8 cellular contexts compared by ENCODE assay signal in genomic region chr7:38179719-38180333, GRCh38. TPM values are rescaled to one million over a fixed set of nuclear protein-coding genes. Genes with fewer than 3 reads are reported as not detected.
DNase-seq lines count a peak whose midpoint lies in the region; ATAC-seq and TF ChIP-seq lines count a peak whose summit lies in the region.

No MANE protein-coding gene starts in this region.

- H3K36me3 ChIP-seq in right atrium auricular region, result no peaks in the 10 kb centered on the region
- H3K36me3 ChIP-seq in ascending aorta, result no peaks in the 10 kb centered on the region
- H3K36me3 ChIP-seq in HAP-1 (replicated peaks), result no peaks in the 10 kb centered on the region

- in situ Hi-C loops in HAP-1 (cut with MboI; ENCODE audit: low sequenced_read_pairs), result no loop called here

- ATAC-seq in memory B cell (ENCODE audit: low read depth), result no peak
- no peak for ATAC-seq in HG02973 (IDR thresholded peaks at IDR 0.05; ENCODE audit: unreplicated experiment)

- H3K27me3 ChIP-seq in right atrium auricular region (peaks cover 0 to 3% of the 10 kb centered on the region in 2 donors), ascending aorta (no peaks in the 10 kb centered on the region), HAP-1 (ENCODE audit: low read depth) (no peaks in the 10 kb centered on the region)

- peaks cover 41% of the 10 kb centered on the region for H3K4me1 Mint-ChIP-seq in memory B cell

- H3K9me3 ChIP-seq in right atrium auricular region (no peaks in the 10 kb centered on the region), ascending aorta (no peaks in the 10 kb centered on the region), HAP-1 (no peaks in the 10 kb centered on the region)

- TF ChIP-seq CTCF in right atrium auricular region (IDR thresholded peaks at IDR 0.05), result no peak
- TF ChIP-seq CTCF in ascending aorta (IDR thresholded peaks at IDR 0.05), result no peak

- peaks cover 2% of the 10 kb centered on the region for H3K9me3 Mint-ChIP-seq in memory B cell

- peak overlapping the region; percentile 11 for H3K4me3 Mint-ChIP-seq in memory B cell

- DNase-seq in right atrium auricular region (ENCODE audit: low spot score) (no peak), cardiac septum (ENCODE audit: low spot score) (no peak), ascending aorta (ENCODE audit: low spot score in 2 of 2) (no peak), memory B cell (ENCODE audit: low spot score in 2 of 2) (no peak), cortex of kidney (lab: John Stamatoyannopoulos, UW) (no peak), UCSD-AML1 (lab: John Stamatoyannopoulos, UW; ENCODE audit: unreplicated experiment) (no peak), HAP-1 (ENCODE audit: low spot score in 2 of 2) (no peak)

- intact Hi-C loops in cardiac septum (cut with DNase I) (loop anchor here (5.0 kb wide), 2 partner anchors 37 to 258 kb away; partner anchors contain the start of gene EPDR1), ascending aorta (cut with DNase I) (loop anchor here (2.0 to 5.0 kb wide), 2 partner anchors 37 to 983 kb away; no protein-coding TSS in a partner anchor)

- H3K4me3 ChIP-seq in right atrium auricular region (no peak overlapping the region), ascending aorta (peak overlapping the region; percentile 62 to 86), HAP-1 (no peak overlapping the region)

- peak overlapping the region; percentile 24 for H3K27ac Mint-ChIP-seq in memory B cell

- H3K4me1 ChIP-seq in right atrium auricular region (peaks cover 0 to 27% of the 10 kb centered on the region in 2 donors), ascending aorta (peaks cover 6% of the 10 kb centered on the region in 2 donors), HAP-1 (peaks cover 6% of the 10 kb centered on the region; the same call in 1 of the 2 replicates)

- peaks cover 5% of the 10 kb centered on the region for H3K36me3 Mint-ChIP-seq in memory B cell

- H3K27me3 Mint-ChIP-seq in memory B cell, result no peaks in the 10 kb centered on the region

- peak overlapping the region; percentile 94 to 95 for H3K27ac ChIP-seq in right atrium auricular region
- H3K27ac ChIP-seq in ascending aorta, result peak overlapping the region in 1 of 2 donors; percentile 90

RNA-seq across cellular contexts. Expression of gene STARD3NL, which starts 1.8 kb away (rescaled TPM):
- total RNA-seq in right atrium auricular region (10 to 100 TPM; 36.3 to 41.9 TPM), cardiac septum (26.4 TPM), ascending aorta (19.7 TPM)

Comparison
In these comparisons a context has a peak if more than half of its experiments do, and no peak if none do; other contexts are left out.
1. H3K4me3 ChIP-seq: peak in ascending aorta (2 of 2); none in right atrium auricular region (0 of 2) and HAP-1 (single experiment).